ENCODE assay signal across 15 cellular contexts in genomic region chr11:79481795-79482194, GRCh38.
A peak's percentile ranks its signal among the peaks of the same experiment; 100 is the strongest.
DNase-seq lines count a peak whose midpoint lies in the region; ATAC-seq and FAIRE-seq lines count a peak whose summit lies in the region.
"Had no signal": no experiment of that assay in that cellular context is flagged by ENCODE, and none has a peak within 500 bp of the region (broad histone marks: within the 10 kb centered on the region; RNA-seq: fewer than 3 reads in every experiment).

No MANE protein-coding gene starts in this region.

- ATAC-seq in GM21423 (IDR thresholded peaks at IDR 0.05; ENCODE audit: unreplicated experiment) (peak; percentile 50), HG03064 (IDR thresholded peaks at IDR 0.05; ENCODE audit: low read depth, unreplicated experiment) (peak; percentile 38), HG03442 (IDR thresholded peaks at IDR 0.05; ENCODE audit: unreplicated experiment) (no peak), HG03521 (IDR thresholded peaks at IDR 0.05; ENCODE audit: unreplicated experiment) (no peak)
- ATAC-seq: PC-3 had no signal

- peak; percentile 72 for FAIRE-seq in GM18507 (lab: Jason Lieb, UNC)
- FAIRE-seq: HTR-8/SVneo, islet of Langerhans had no signal

- DNase-seq in GM18507 (ENCODE audit: extremely low spot score, insufficient read length, low read depth), result no peak
- peak; percentile 27 to 76 for DNase-seq in NOMO-1 (lab: John Stamatoyannopoulos, UW; ENCODE audit: unreplicated experiment in 2 of 2)
- DNase-seq in stimulated activated CD8-positive, alpha-beta memory T cell treated with anti-CD3 and anti-CD28 coated beads, Interleukin-4, amount 100 ng/mL, for 48 hours, result no peak
- DNase-seq in activated gamma-delta T cell (lab: John Stamatoyannopoulos, UW), result no peak
- DNase-seq: naive B cell, NCI-H1694, PC-3, sigmoid colon, tibial artery had no signal

Comparison
In these comparisons a context has a peak if more than half of its experiments do, and no peak if none do; other contexts are left out.
1. DNase-seq: peak in NOMO-1 (2 of 2); none in GM18507 (single experiment), stimulated activated CD8-positive, alpha-beta memory T cell treated with anti-CD3 and anti-CD28 coated beads, Interleukin-4, amount 100 ng/mL, for 48 hours (single experiment) and activated gamma-delta T cell (single experiment).
2. ATAC-seq: peak in GM21423 (single experiment) and HG03064 (single experiment); none in HG03442 (single experiment) and HG03521 (single experiment).